ENCODE assay signal across 28 cellular contexts in genomic region chr2:159872353-159872752, GRCh38. TPM values are rescaled to one million over a fixed set of nuclear protein-coding genes. Genes with fewer than 3 reads are reported as not detected.
"Had no signal": no experiment of that assay in that cellular context is flagged by ENCODE, and none has a peak within 500 bp of the region (broad histone marks: within the 10 kb centered on the region; RNA-seq: fewer than 3 reads in every experiment).

No MANE protein-coding gene starts in this region.

- H3K4me1 ChIP-seq: left lung, lower lobe of right lung, right atrium auricular region, right lobe of liver, testis, thyroid gland, transverse colon, upper lobe of left lung, vagina had no signal

- H3K4me2 ChIP-seq: neural progenitor cell, smooth muscle cell had no signal

- H2AFZ ChIP-seq: neural progenitor cell had no signal

- H3K9ac ChIP-seq: neural progenitor cell had no signal

- DNase-seq: immature natural killer cell; kidney; left colon; left lung; lower lobe of right lung; mammary epithelial cell; mesenchymal stem cell; ovary; right lobe of liver; stimulated activated CD4-positive, alpha-beta T cell treated with anti-CD3 and anti-CD28 coated beads, Interleukin-1b, Interleukin-23, amount 100 ng/mL, for 48 hours; stimulated activated CD4-positive, alpha-beta T cell treated with anti-CD3 and anti-CD28 coated beads, Interleukin-2, amount 100 ng/mL, for 48 hours; stimulated activated CD4-positive, alpha-beta T cell treated with anti-CD3 and anti-CD28 coated beads, Interleukin-4, amount 100 ng/mL, for 4 hours; stimulated activated CD8-positive, alpha-beta memory T cell treated with anti-CD3 and anti-CD28 coated beads, Interleukin-4, amount 100 ng/mL, for 48 hours; stimulated activated naive B cell treated with anti-CD40 and anti-IgM and Interleukin-4, amounts not matched to agents 10 μg/mL and 1 μg/mL and 100 μg/mL, for 72 hours; stimulated activated naive CD8-positive, alpha-beta T cell treated with anti-CD3 and anti-CD28 coated beads, Interleukin-15, Interleukin-2, amounts not matched to agents 100 U/mL and 50 U/mL, for 24 hours; stomach; thyroid gland; transverse colon; upper lobe of left lung had no signal

- ATAC-seq: left colon; left lung; naive thymus-derived CD8-positive, alpha-beta T cell; stimulated activated naive CD8-positive, alpha-beta T cell treated with anti-CD3 and anti-CD28 coated beads, Interleukin-15, Interleukin-2, amounts not matched to agents 100 U/mL and 50 U/mL, for 24 hours had no signal

- H3K27ac Mint-ChIP-seq: naive thymus-derived CD8-positive, alpha-beta T cell; nephron; neural progenitor cell; progenitor cell of endocrine pancreas had no signal

- H3K27me3 Mint-ChIP-seq: naive thymus-derived CD8-positive, alpha-beta T cell; progenitor cell of endocrine pancreas; stimulated activated naive B cell treated with anti-CD40 and anti-IgM and Interleukin-4, amounts not matched to agents 10 μg/mL and 1 μg/mL and 100 μg/mL, for 72 hours had no signal

- H3K4me1 Mint-ChIP-seq: immature natural killer cell, nephron had no signal

- H3K36me3 ChIP-seq: neural progenitor cell, ovary, right atrium auricular region, right lobe of liver, stomach, thyroid gland, transverse colon, upper lobe of left lung, vagina had no signal

- H3K4me3 ChIP-seq: left lung, lower lobe of right lung, neural progenitor cell, ovary, right atrium auricular region, right lobe of liver, smooth muscle cell, stomach, testis, thyroid gland, transverse colon, upper lobe of left lung, vagina had no signal

- H3K9me3 Mint-ChIP-seq: immature natural killer cell; naive thymus-derived CD8-positive, alpha-beta T cell; nephron; neural progenitor cell had no signal

- H3K9me3 ChIP-seq: left lung, lower lobe of right lung, ovary, right atrium auricular region, right lobe of liver, stomach, testis, thyroid gland, transverse colon, upper lobe of left lung, vagina had no signal

- H3K4me3 Mint-ChIP-seq: immature natural killer cell; naive thymus-derived CD8-positive, alpha-beta T cell; nephron; neural progenitor cell; stimulated activated naive B cell treated with anti-CD40 and anti-IgM and Interleukin-4, amounts not matched to agents 10 μg/mL and 1 μg/mL and 100 μg/mL, for 72 hours had no signal

- H3K27me3 ChIP-seq: left lung, neural progenitor cell, ovary, right atrium auricular region, right lobe of liver, stomach, testis, thyroid gland, transverse colon, upper lobe of left lung, vagina had no signal

- H3K27ac ChIP-seq: left lung, lower lobe of right lung, neural progenitor cell, ovary, right atrium auricular region, right lobe of liver, stomach, testis, thyroid gland, transverse colon, upper lobe of left lung, vagina had no signal

- H3K36me3 Mint-ChIP-seq: neural progenitor cell had no signal

- FAIRE-seq: islet of Langerhans, kidney had no signal

RNA-seq across cellular contexts. Expression of gene LY75, which starts 32.2 kb away (rescaled TPM):
- total RNA-seq: smooth muscle cell had no signal
